1 cellular context compared by ENCODE assay signal in the genomic region with DNA sequence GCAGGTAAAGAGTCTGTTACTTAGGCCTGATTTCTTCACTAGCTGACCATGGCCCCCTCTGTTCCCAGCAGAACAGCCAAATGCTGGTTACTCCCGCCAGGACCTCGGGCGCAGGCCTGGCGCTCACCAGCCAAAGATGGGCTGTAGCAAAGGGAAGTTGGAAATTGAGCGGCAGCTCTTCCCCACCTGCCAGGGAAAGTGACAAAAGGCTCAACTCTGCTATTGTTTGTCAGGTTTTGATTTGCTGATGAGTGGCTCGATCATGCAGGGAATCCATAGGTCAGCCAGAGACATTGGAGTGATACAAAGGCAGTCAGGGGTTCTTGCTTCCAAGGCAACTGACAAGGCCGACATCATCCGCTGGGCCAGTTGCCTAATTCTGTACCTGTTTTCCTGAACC.
TF ChIP-seq lines count a peak whose summit lies in the region.

No MANE protein-coding gene starts in this region.

TF ChIP-seq in GM23338, 12 proteins besides CTCF, POLR2A, EP300 and RAD21:
- no peak for TF ChIP-seq CREB1 (CRISPR knock-in tag; IDR thresholded peaks at IDR 0.05; ENCODE audit: low read depth)
- TF ChIP-seq, protein P1, sequence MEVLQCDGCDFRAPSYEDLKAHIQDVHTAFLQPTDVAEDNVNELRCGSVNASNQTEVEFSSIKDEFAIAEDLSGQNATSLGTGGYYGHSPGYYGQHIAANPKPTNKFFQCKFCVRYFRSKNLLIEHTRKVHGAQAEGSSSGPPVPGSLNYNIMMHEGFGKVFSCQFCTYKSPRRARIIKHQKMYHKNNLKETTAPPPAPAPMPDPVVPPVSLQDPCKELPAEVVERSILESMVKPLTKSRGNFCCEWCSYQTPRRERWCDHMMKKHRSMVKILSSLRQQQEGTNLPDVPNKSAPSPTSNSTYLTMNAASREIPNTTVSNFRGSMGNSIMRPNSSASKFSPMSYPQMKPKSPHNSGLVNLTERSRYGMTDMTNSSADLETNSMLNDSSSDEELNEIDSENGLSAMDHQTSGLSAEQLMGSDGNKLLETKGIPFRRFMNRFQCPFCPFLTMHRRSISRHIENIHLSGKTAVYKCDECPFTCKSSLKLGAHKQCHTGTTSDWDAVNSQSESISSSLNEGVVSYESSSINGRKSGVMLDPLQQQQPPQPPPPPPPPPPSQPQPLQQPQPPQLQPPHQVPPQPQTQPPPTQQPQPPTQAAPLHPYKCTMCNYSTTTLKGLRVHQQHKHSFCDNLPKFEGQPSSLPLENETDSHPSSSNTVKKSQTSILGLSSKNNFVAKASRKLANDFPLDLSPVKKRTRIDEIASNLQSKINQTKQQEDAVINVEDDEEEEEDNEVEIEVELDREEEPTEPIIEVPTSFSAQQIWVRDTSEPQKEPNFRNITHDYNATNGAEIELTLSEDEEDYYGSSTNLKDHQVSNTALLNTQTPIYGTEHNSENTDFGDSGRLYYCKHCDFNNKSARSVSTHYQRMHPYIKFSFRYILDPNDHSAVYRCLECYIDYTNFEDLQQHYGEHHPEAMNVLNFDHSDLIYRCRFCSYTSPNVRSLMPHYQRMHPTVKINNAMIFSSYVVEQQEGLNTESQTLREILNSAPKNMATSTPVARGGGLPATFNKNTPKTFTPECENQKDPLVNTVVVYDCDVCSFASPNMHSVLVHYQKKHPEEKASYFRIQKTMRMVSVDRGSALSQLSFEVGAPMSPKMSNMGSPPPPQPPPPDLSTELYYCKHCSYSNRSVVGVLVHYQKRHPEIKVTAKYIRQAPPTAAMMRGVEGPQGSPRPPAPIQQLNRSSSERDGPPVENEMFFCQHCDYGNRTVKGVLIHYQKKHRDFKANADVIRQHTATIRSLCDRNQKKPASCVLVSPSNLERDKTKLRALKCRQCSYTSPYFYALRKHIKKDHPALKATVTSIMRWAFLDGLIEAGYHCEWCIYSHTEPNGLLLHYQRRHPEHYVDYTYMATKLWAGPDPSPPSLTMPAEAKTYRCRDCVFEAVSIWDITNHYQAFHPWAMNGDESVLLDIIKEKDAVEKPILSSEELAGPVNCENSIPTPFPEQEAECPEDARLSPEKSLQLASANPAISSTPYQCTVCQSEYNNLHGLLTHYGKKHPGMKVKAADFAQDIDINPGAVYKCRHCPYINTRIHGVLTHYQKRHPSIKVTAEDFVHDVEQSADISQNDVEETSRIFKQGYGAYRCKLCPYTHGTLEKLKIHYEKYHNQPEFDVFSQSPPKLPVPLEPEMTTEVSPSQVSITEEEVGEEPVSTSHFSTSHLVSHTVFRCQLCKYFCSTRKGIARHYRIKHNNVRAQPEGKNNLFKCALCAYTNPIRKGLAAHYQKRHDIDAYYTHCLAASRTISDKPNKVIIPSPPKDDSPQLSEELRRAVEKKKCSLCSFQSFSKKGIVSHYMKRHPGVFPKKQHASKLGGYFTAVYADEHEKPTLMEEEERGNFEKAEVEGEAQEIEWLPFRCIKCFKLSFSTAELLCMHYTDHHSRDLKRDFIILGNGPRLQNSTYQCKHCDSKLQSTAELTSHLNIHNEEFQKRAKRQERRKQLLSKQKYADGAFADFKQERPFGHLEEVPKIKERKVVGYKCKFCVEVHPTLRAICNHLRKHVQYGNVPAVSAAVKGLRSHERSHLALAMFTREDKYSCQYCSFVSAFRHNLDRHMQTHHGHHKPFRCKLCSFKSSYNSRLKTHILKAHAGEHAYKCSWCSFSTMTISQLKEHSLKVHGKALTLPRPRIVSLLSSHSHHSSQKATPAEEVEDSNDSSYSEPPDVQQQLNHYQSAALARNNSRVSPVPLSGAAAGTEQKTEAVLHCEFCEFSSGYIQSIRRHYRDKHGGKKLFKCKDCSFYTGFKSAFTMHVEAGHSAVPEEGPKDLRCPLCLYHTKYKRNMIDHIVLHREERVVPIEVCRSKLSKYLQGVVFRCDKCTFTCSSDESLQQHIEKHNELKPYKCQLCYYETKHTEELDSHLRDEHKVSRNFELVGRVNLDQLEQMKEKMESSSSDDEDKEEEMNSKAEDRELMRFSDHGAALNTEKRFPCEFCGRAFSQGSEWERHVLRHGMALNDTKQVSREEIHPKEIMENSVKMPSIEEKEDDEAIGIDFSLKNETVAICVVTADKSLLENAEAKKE (CRISPR knock-in tag; IDR thresholded peaks at IDR 0.05): no peak
- TF ChIP-seq, protein P2, sequence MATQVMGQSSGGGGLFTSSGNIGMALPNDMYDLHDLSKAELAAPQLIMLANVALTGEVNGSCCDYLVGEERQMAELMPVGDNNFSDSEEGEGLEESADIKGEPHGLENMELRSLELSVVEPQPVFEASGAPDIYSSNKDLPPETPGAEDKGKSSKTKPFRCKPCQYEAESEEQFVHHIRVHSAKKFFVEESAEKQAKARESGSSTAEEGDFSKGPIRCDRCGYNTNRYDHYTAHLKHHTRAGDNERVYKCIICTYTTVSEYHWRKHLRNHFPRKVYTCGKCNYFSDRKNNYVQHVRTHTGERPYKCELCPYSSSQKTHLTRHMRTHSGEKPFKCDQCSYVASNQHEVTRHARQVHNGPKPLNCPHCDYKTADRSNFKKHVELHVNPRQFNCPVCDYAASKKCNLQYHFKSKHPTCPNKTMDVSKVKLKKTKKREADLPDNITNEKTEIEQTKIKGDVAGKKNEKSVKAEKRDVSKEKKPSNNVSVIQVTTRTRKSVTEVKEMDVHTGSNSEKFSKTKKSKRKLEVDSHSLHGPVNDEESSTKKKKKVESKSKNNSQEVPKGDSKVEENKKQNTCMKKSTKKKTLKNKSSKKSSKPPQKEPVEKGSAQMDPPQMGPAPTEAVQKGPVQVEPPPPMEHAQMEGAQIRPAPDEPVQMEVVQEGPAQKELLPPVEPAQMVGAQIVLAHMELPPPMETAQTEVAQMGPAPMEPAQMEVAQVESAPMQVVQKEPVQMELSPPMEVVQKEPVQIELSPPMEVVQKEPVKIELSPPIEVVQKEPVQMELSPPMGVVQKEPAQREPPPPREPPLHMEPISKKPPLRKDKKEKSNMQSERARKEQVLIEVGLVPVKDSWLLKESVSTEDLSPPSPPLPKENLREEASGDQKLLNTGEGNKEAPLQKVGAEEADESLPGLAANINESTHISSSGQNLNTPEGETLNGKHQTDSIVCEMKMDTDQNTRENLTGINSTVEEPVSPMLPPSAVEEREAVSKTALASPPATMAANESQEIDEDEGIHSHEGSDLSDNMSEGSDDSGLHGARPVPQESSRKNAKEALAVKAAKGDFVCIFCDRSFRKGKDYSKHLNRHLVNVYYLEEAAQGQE (IDR thresholded peaks at IDR 0.05; ENCODE audit: unreplicated experiment): no peak
- no peak for TF ChIP-seq ZNF114 (CRISPR knock-in tag; IDR thresholded peaks at IDR 0.05)
- no peak for TF ChIP-seq POLR2AphosphoS5 (IDR thresholded peaks at IDR 0.05; ENCODE audit: low read depth)
- TF ChIP-seq NANOG (IDR thresholded peaks at IDR 0.05; ENCODE audit: borderline replicate concordance): no peak
- TF ChIP-seq EZH2 (IDR thresholded peaks at IDR 0.05; ENCODE audit: low read depth, unreplicated experiment): no peak
- no peak for TF ChIP-seq STAT1 (IDR thresholded peaks at IDR 0.05; ENCODE audit: unreplicated experiment)
- TF ChIP-seq ZNF331 (CRISPR knock-in tag; IDR thresholded peaks at IDR 0.05; ENCODE audit: low read depth): no peak
- no peak for TF ChIP-seq EZH2phosphoT487 (IDR thresholded peaks at IDR 0.05; ENCODE audit: unreplicated experiment)
